20 cellular contexts compared by ENCODE assay signal in genomic region chr22:47355388-47355725, GRCh38.
DNase-seq lines count a peak whose midpoint lies in the region; ATAC-seq and TF ChIP-seq lines count a peak whose summit lies in the region.
"Had no signal": no experiment of that assay in that cellular context is flagged by ENCODE, and none has a peak within 500 bp of the region (broad histone marks: within the 10 kb centered on the region; RNA-seq: fewer than 3 reads in every experiment).

No MANE protein-coding gene starts in this region.

- intact Hi-C loops in psoas muscle (cut with DNase I): no loop called here

- H3K27me3 Mint-ChIP-seq in activated CD8-positive, alpha-beta memory T cell treated with anti-CD3 and anti-CD28 coated beads, Interleukin-2, amount 10 ng/mL, durations not matched to agents 7 days and 5 days: no peaks in the 10 kb centered on the region
- no peaks in the 10 kb centered on the region for H3K27me3 Mint-ChIP-seq in stimulated activated memory B cell treated with anti-CD40 and anti-IgM and Interleukin-4, amounts not matched to agents 10 μg/mL and 1 μg/mL and 100 μg/mL, for 72 hours

- H3K27ac ChIP-seq in psoas muscle: no peak overlapping the region
- H3K27ac ChIP-seq: 22Rv1, A549, C4-2B had no signal

- H3K4me1 ChIP-seq in psoas muscle: no peaks in the 10 kb centered on the region
- H3K4me1 ChIP-seq: A549, Caco-2, HAP-1 had no signal

- CTCF ChIA-PET in activated CD8-positive, alpha-beta memory T cell treated with anti-CD3 and anti-CD28 coated beads, Interleukin-2, amount 10 ng/mL, durations not matched to agents 7 days and 5 days (lab: Charles Lee): no interaction called here

- H3K4me3 Mint-ChIP-seq in activated CD8-positive, alpha-beta memory T cell treated with anti-CD3 and anti-CD28 coated beads, Interleukin-2, amount 10 ng/mL, durations not matched to agents 7 days and 5 days: no peak overlapping the region
- no peak overlapping the region for H3K4me3 Mint-ChIP-seq in stimulated activated memory B cell treated with anti-CD40 and anti-IgM and Interleukin-4, amounts not matched to agents 10 μg/mL and 1 μg/mL and 100 μg/mL, for 72 hours
- H3K4me3 Mint-ChIP-seq: CD4-positive, alpha-beta T cell had no signal

- no peak for TF ChIP-seq CTCF in psoas muscle (IDR thresholded peaks at IDR 0.05)

- no peaks in the 10 kb centered on the region for H3K9me3 ChIP-seq in psoas muscle
- H3K9me3 ChIP-seq: Caco-2, HAP-1 had no signal

- 73 to 75% (median 73%) methylated on average over 4 of the region's 4 CpGs for WGBS in psoas muscle, 3 donors

- peaks cover 2% of the 10 kb centered on the region for H3K9me3 Mint-ChIP-seq in activated CD8-positive, alpha-beta memory T cell treated with anti-CD3 and anti-CD28 coated beads, Interleukin-2, amount 10 ng/mL, durations not matched to agents 7 days and 5 days (ENCODE audit: low read depth)
- H3K9me3 Mint-ChIP-seq in stimulated activated memory B cell treated with anti-CD40 and anti-IgM and Interleukin-4, amounts not matched to agents 10 μg/mL and 1 μg/mL and 100 μg/mL, for 72 hours: no peaks in the 10 kb centered on the region

- H3K36me3 Mint-ChIP-seq in activated CD8-positive, alpha-beta memory T cell treated with anti-CD3 and anti-CD28 coated beads, Interleukin-2, amount 10 ng/mL, durations not matched to agents 7 days and 5 days: no peaks in the 10 kb centered on the region
- H3K36me3 Mint-ChIP-seq in stimulated activated memory B cell treated with anti-CD40 and anti-IgM and Interleukin-4, amounts not matched to agents 10 μg/mL and 1 μg/mL and 100 μg/mL, for 72 hours: no peaks in the 10 kb centered on the region

- peak; percentile 9 for DNase-seq in activated CD8-positive, alpha-beta memory T cell treated with anti-CD3 and anti-CD28 coated beads for 24 hours
- DNase-seq in activated CD8-positive, alpha-beta memory T cell treated with anti-CD3 and anti-CD28 coated beads, Interleukin-2, amount 50 U/mL, for 4 hours: no peak
- peak; percentile 31 for DNase-seq in activated CD8-positive, alpha-beta memory T cell treated with anti-CD3 and anti-CD28 coated beads, Interleukin-2, amount 10 ng/mL, durations not matched to agents 7 days and 5 days
- DNase-seq in left lobe of liver (ENCODE audit: low spot score) (peak; percentile 27), retina (peak; percentile 0), H7 (no peak), psoas muscle (no peak)
- DNase-seq: AML-193; Caco-2; CD4-positive, alpha-beta T cell; DMS153; DMS79; GDM1 had no signal

- ATAC-seq in activated CD8-positive, alpha-beta memory T cell treated with anti-CD3 and anti-CD28 coated beads, Interleukin-2, amount 10 ng/mL, durations not matched to agents 7 days and 5 days: no peak
- ATAC-seq in left lobe of liver: no peak
- no peak for ATAC-seq in psoas muscle
- ATAC-seq in stimulated activated memory B cell treated with anti-CD40 and anti-IgM and Interleukin-4, amounts not matched to agents 10 μg/mL and 1 μg/mL and 100 μg/mL, for 72 hours: no peak
- ATAC-seq: A549, GM12878, HepG2 had no signal

- no peaks in the 10 kb centered on the region for H3K27me3 ChIP-seq in H7 (ENCODE audit: control insufficient read depth, insufficient read depth, low read length)
- H3K27me3 ChIP-seq in psoas muscle (ENCODE audit: insufficient read depth in 3 of 3, low read length in 2 of 3): peaks cover 0 to 5% (median 3%) of the 10 kb centered on the region in 3 donors

- H3K27ac Mint-ChIP-seq in activated CD8-positive, alpha-beta memory T cell treated with anti-CD3 and anti-CD28 coated beads, Interleukin-2, amount 10 ng/mL, durations not matched to agents 7 days and 5 days: no peak overlapping the region
- H3K27ac Mint-ChIP-seq in stimulated activated memory B cell treated with anti-CD40 and anti-IgM and Interleukin-4, amounts not matched to agents 10 μg/mL and 1 μg/mL and 100 μg/mL, for 72 hours: no peak overlapping the region
- H3K27ac Mint-ChIP-seq: CD4-positive, alpha-beta T cell had no signal

- no peaks in the 10 kb centered on the region for H3K4me1 Mint-ChIP-seq in activated CD8-positive, alpha-beta memory T cell treated with anti-CD3 and anti-CD28 coated beads, Interleukin-2, amount 10 ng/mL, durations not matched to agents 7 days and 5 days
- no peaks in the 10 kb centered on the region for H3K4me1 Mint-ChIP-seq in stimulated activated memory B cell treated with anti-CD40 and anti-IgM and Interleukin-4, amounts not matched to agents 10 μg/mL and 1 μg/mL and 100 μg/mL, for 72 hours

- H3K36me3 ChIP-seq in H7 (replicated peaks; ENCODE audit: control insufficient read depth, insufficient read depth, low read length) (no peaks in the 10 kb centered on the region), psoas muscle (ENCODE audit: insufficient read depth in 1 of 2, low read depth in 1 of 2) (no peaks in the 10 kb centered on the region)
- H3K36me3 ChIP-seq: HAP-1 had no signal

- H3K4me3 ChIP-seq in H7 (ENCODE audit: insufficient read depth, low read depth, low read length): no peak overlapping the region
- H3K4me3 ChIP-seq in psoas muscle: no peak overlapping the region
- H3K4me3 ChIP-seq: A549, GM12878, HAP-1 had no signal

Comparison
In these comparisons a context has a peak if more than half of its experiments do, and no peak if none do; other contexts are left out.
1. DNase-seq: peak in activated CD8-positive, alpha-beta memory T cell treated with anti-CD3 and anti-CD28 coated beads for 24 hours (single experiment), activated CD8-positive, alpha-beta memory T cell treated with anti-CD3 and anti-CD28 coated beads, Interleukin-2, amount 10 ng/mL, durations not matched to agents 7 days and 5 days (single experiment), left lobe of liver (single experiment) and retina (single experiment); none in activated CD8-positive, alpha-beta memory T cell treated with anti-CD3 and anti-CD28 coated beads, Interleukin-2, amount 50 U/mL, for 4 hours (single experiment), H7 (single experiment) and psoas muscle (0 of 2).